Comparison of ENCODE assay signal across 22 cellular contexts in genomic region chr18:48163184-48164095, GRCh38.
DNase-seq lines count a peak whose midpoint lies in the region; ATAC-seq, FAIRE-seq and TF ChIP-seq lines count a peak whose summit lies in the region.
"Had no signal": no experiment of that assay in that cellular context is flagged by ENCODE, and none has a peak within 500 bp of the region (broad histone marks: within the 10 kb centered on the region; RNA-seq: fewer than 3 reads in every experiment).

No MANE protein-coding gene starts in this region.

- TF ChIP-seq POLR2A in HepG2 (IDR thresholded peaks at IDR 0.05; ENCODE audit: insufficient read depth in 1 of 2, low read depth in 2 of 2, low read length in 2 of 2) (no peak), right lobe of liver (IDR thresholded peaks at IDR 0.05) (no peak), H1 (IDR thresholded peaks at IDR 0.05; ENCODE audit: control extremely low read depth in 1 of 2, low read depth in 2 of 2, low read length in 2 of 2) (no peak), vagina (IDR thresholded peaks at IDR 0.05) (no peak)

- H3K9me3 Mint-ChIP-seq in neural progenitor cell = no peaks in the 10 kb centered on the region
- H3K9me3 Mint-ChIP-seq in activated CD4-positive, alpha-beta memory T cell treated with anti-CD3 and anti-CD28 coated beads, Interleukin-2, amount 10 ng/mL, durations not matched to agents 7 days and 5 days = no peaks in the 10 kb centered on the region
- H3K9me3 Mint-ChIP-seq: CD8-positive, alpha-beta T cell; natural killer cell had no signal

- no peak overlapping the region for H4K91ac ChIP-seq in H1 (replicated peaks; ENCODE audit: insufficient read length, low read length)

- 0 out of 2 replicates have a peak overlapping the region, but pooled peaks have one; percentile 19 for H2AK5ac ChIP-seq in H1 (ENCODE audit: low read depth, low read length)

- DNase-seq in HepG2 (ENCODE audit: low spot score) (no peak), right lobe of liver (no peak), H1 (ENCODE audit: low read depth in 1 of 2, low spot score in 2 of 2) (no peak), neural progenitor cell (ENCODE audit: low spot score) (no peak), vagina (ENCODE audit: extremely low spot score in 2 of 2) (no peak), dorsolateral prefrontal cortex (no peak)
- no peak for DNase-seq in activated CD4-positive, alpha-beta memory T cell treated with anti-CD3 and anti-CD28 coated beads, Interleukin-2, amount 10 ng/mL, durations not matched to agents 7 days and 5 days
- DNase-seq: activated CD4-positive, alpha-beta T cell treated with anti-CD3 and anti-CD28 coated beads, Interleukin-2, amount 50 U/mL, for 1 hour; activated CD8-positive, alpha-beta memory T cell treated with anti-CD3 and anti-CD28 coated beads, Interleukin-2, amount 50 U/mL, for 48 hours; activated gamma-delta T cell treated with Interleukin-2 at 50 U/mL for 16 hours; CD8-positive, alpha-beta T cell; DMS79; hippocampal formation; natural killer cell; NCI-H1694 treated with DMSO at 0.1 percent for 48 hours; NCI-H226 had no signal

- H3K79me2 ChIP-seq in HepG2 (ENCODE audit: insufficient read depth, low read length) (no peaks in the 10 kb centered on the region), H1 (ENCODE audit: control insufficient read depth in 1 of 2, insufficient read depth in 2 of 2, low read length in 2 of 2) (no peaks in the 10 kb centered on the region), neural progenitor cell (ENCODE audit: low read depth) (no peaks in the 10 kb centered on the region)

- H2AFZ ChIP-seq in HepG2 (ENCODE audit: low read length) = no peak overlapping the region
- no peak overlapping the region for H2AFZ ChIP-seq in H1 (ENCODE audit: low read length)
- H2AFZ ChIP-seq in neural progenitor cell (replicated peaks) = no peak overlapping the region

- H3K9ac ChIP-seq in HepG2 (ENCODE audit: insufficient read depth, low read depth, low read length) = no peak overlapping the region
- H3K9ac ChIP-seq in H1 (replicated peaks in 1 of 4; ENCODE audit: extremely low read depth in 1 of 4, low read depth in 3 of 4, low read length in 3 of 4) = no peak overlapping the region
- no peak overlapping the region for H3K9ac ChIP-seq in neural progenitor cell

- H4K5ac ChIP-seq in H1 (ENCODE audit: insufficient read length, low read depth, low read length) = no peak overlapping the region

- no peaks in the 10 kb centered on the region for H3K36me3 Mint-ChIP-seq in neural progenitor cell
- no peaks in the 10 kb centered on the region for H3K36me3 Mint-ChIP-seq in activated CD4-positive, alpha-beta memory T cell treated with anti-CD3 and anti-CD28 coated beads, Interleukin-2, amount 10 ng/mL, durations not matched to agents 7 days and 5 days (ENCODE audit: low read depth)
- H3K36me3 Mint-ChIP-seq: CD8-positive, alpha-beta T cell; natural killer cell had no signal

- no peaks in the 10 kb centered on the region for H4K20me1 ChIP-seq in HepG2 (ENCODE audit: insufficient read depth, low read length)
- no peaks in the 10 kb centered on the region for H4K20me1 ChIP-seq in H1 (replicated peaks in 1 of 2; ENCODE audit: control insufficient read depth in 1 of 2, insufficient read depth in 2 of 2, low read length in 2 of 2)
- H4K20me1 ChIP-seq in neural progenitor cell (ENCODE audit: low read depth) = no peaks in the 10 kb centered on the region

- TF ChIP-seq CTCF in HepG2 (CRISPR knock-in tag; IDR thresholded peaks at IDR 0.05) (no peak), right lobe of liver (IDR thresholded peaks at IDR 0.05) (no peak), H1 (IDR thresholded peaks at IDR 0.05; ENCODE audit: control extremely low read depth in 1 of 3, insufficient read depth in 1 of 3, low read depth in 1 of 3, low read length in 3 of 3) (no peak), neural progenitor cell (IDR thresholded peaks at IDR 0.05) (no peak), vagina (IDR thresholded peaks at IDR 0.05) (no peak), dorsolateral prefrontal cortex (IDR thresholded peaks at IDR 0.05 in 54 of 56, conservative IDR thresholded peaks at IDR 0.05 in 2 of 56; ENCODE audit: low read depth in 1 of 56, partially characterized antibody in 56 of 56) (no peak)

- no peak overlapping the region for H3K4ac ChIP-seq in H1 (replicated peaks; ENCODE audit: insufficient read length, low read depth, low read length)

- no peaks in the 10 kb centered on the region for H3K79me1 ChIP-seq in H1 (ENCODE audit: low read depth, low read length)

- CTCF ChIA-PET in HepG2 (lab: Yijun Ruan, JAX; ENCODE audit: low intra/inter-chr PET ratio, low total read pairs) = no interaction called here
- CTCF ChIA-PET in H1 (lab: Charles Lee; ENCODE audit: partially characterized antibody) = interaction anchor here (0.6 to 4.7 kb wide), 10 partner anchors 10 to 282 kb away, joined by 3 to 17 read pairs (median 3); no protein-coding TSS in a partner anchor
- CTCF ChIA-PET in activated CD4-positive, alpha-beta memory T cell treated with anti-CD3 and anti-CD28 coated beads, Interleukin-2, amount 10 ng/mL, durations not matched to agents 7 days and 5 days (lab: Charles Lee) = no interaction called here

- peaks cover 19% of the 10 kb centered on the region for H3K27me3 Mint-ChIP-seq in neural progenitor cell (ENCODE audit: insufficient read depth, low read depth)
- H3K27me3 Mint-ChIP-seq in activated CD4-positive, alpha-beta memory T cell treated with anti-CD3 and anti-CD28 coated beads, Interleukin-2, amount 10 ng/mL, durations not matched to agents 7 days and 5 days = peaks cover 46% of the 10 kb centered on the region

- H3K18ac ChIP-seq in H1 (ENCODE audit: extremely low read depth, low read length) = no peak overlapping the region; the same call in 1 of the 2 replicates

- peaks cover 79% of the 10 kb centered on the region for H3K4me1 ChIP-seq in HepG2 (ENCODE audit: insufficient read depth, low read length)
- H3K4me1 ChIP-seq in right lobe of liver = peaks cover 0 to 47% (median 18%) of the 10 kb centered on the region in 4 donors
- peaks cover 2 to 15% (median 7%) of the 10 kb centered on the region in 4 experiments for H3K4me1 ChIP-seq in H1 (replicated peaks in 1 of 4; ENCODE audit: control insufficient read depth in 3 of 4, insufficient read depth in 4 of 4, low read length in 3 of 4)
- peaks cover 41% of the 10 kb centered on the region for H3K4me1 ChIP-seq in neural progenitor cell
- H3K4me1 ChIP-seq in vagina = peaks cover 70% of the 10 kb centered on the region

- H3K9me3 ChIP-seq in HepG2 (ENCODE audit: low read length) (no peaks in the 10 kb centered on the region), right lobe of liver (no peaks in the 10 kb centered on the region), H1 (ENCODE audit: insufficient read depth in 2 of 2, low read depth in 1 of 2, low read length in 1 of 2) (no peaks in the 10 kb centered on the region), neural progenitor cell (ENCODE audit: low read depth) (no peaks in the 10 kb centered on the region), vagina (no peaks in the 10 kb centered on the region)
- H3K9me3 ChIP-seq: suprapubic skin had no signal

- no peak for FAIRE-seq in HepG2 (lab: Jason Lieb, UNC)
- no peak for FAIRE-seq in H1 (lab: Jason Lieb, UNC)
- FAIRE-seq: astrocyte, colon, endothelial cell of umbilical vein, islet of Langerhans had no signal

- H3F3A ChIP-seq in neural progenitor cell (ENCODE audit: low read depth) = peaks cover 16% of the 10 kb centered on the region

- H2BK5ac ChIP-seq in H1 (ENCODE audit: low read depth, low read length) = no peak overlapping the region

- H4K8ac ChIP-seq in H1 (ENCODE audit: extremely low read depth, insufficient read depth, low read length) = no peak overlapping the region

- TF ChIP-seq EP300 in HepG2 (IDR thresholded peaks at IDR 0.05; ENCODE audit: low read depth in 2 of 2, low read length in 2 of 2) = no peak
- no peak for TF ChIP-seq EP300 in HepG2 (CRISPR knock-in tag; IDR thresholded peaks at IDR 0.05; ENCODE audit: borderline replicate concordance)
- no peak for TF ChIP-seq EP300 in H1 (IDR thresholded peaks at IDR 0.05; ENCODE audit: borderline replicate concordance in 1 of 2, low read depth in 2 of 2, low read length in 2 of 2)

- BruUV-seq in HepG2 (replicated peaks; lab: Mats Ljungman, UMichigan) = no TSS peak

- H3K23me2 ChIP-seq in H1 (ENCODE audit: low read depth, low read length) = peaks cover 3% of the 10 kb centered on the region; the same call in 1 of the 2 replicates

- H3K36me3 ChIP-seq in HepG2 (replicated peaks in 1 of 2; ENCODE audit: control insufficient read depth in 1 of 2, insufficient read depth in 2 of 2, low read length in 2 of 2) = no peaks in the 10 kb centered on the region
- H3K36me3 ChIP-seq in right lobe of liver = no peaks in the 10 kb centered on the region
- no peaks in the 10 kb centered on the region for H3K36me3 ChIP-seq in H1 (ENCODE audit: control insufficient read depth in 2 of 4, insufficient read depth in 4 of 4, low read length in 3 of 4)
- no peaks in the 10 kb centered on the region for H3K36me3 ChIP-seq in neural progenitor cell
- no peaks in the 10 kb centered on the region for H3K36me3 ChIP-seq in vagina
- H3K36me3 ChIP-seq: suprapubic skin had no signal

- no peak overlapping the region for H3K23ac ChIP-seq in H1 (ENCODE audit: insufficient read length)

- peaks cover 0 to 22% of the 10 kb centered on the region in 2 experiments; a peak in 1 of 5 replicates for H3K27me3 ChIP-seq in HepG2 (ENCODE audit: control insufficient read depth in 1 of 2, insufficient read depth in 2 of 2, low read length in 2 of 2)
- no peaks in the 10 kb centered on the region for H3K27me3 ChIP-seq in right lobe of liver
- peaks cover 2 to 31% (median 19%) of the 10 kb centered on the region in 4 experiments for H3K27me3 ChIP-seq in H1 (replicated peaks in 1 of 4; ENCODE audit: control insufficient read depth in 3 of 4, extremely low read depth in 1 of 4, insufficient read depth in 3 of 4, low read length in 3 of 4)
- H3K27me3 ChIP-seq in neural progenitor cell = peaks cover 24% of the 10 kb centered on the region
- no peaks in the 10 kb centered on the region for H3K27me3 ChIP-seq in vagina
- no peaks in the 10 kb centered on the region for H3K27me3 ChIP-seq in dorsolateral prefrontal cortex
- H3K27me3 ChIP-seq: suprapubic skin had no signal

- ATAC-seq in HepG2 (no peak), right lobe of liver (no peak), GM19035 (IDR thresholded peaks at IDR 0.05; ENCODE audit: unreplicated experiment) (no peak)
- ATAC-seq: CD8-positive, alpha-beta T cell; natural killer cell had no signal

- H3K4me3 Mint-ChIP-seq in neural progenitor cell = peak overlapping the region; percentile 72
- H3K4me3 Mint-ChIP-seq in activated CD4-positive, alpha-beta memory T cell treated with anti-CD3 and anti-CD28 coated beads, Interleukin-2, amount 10 ng/mL, durations not matched to agents 7 days and 5 days = no peak overlapping the region

- TF ChIP-seq RAD21 in HepG2 (CRISPR knock-in tag; IDR thresholded peaks at IDR 0.05) (no peak), H1 (IDR thresholded peaks at IDR 0.05 in 1 of 2, conservative IDR thresholded peaks at IDR 0.05 in 1 of 2; ENCODE audit: low read depth in 2 of 2, low read length in 2 of 2) (no peak)

- no peak overlapping the region for H2BK12ac ChIP-seq in H1 (ENCODE audit: low read depth, low read length)

- no peak overlapping the region; the same call in 1 of the 2 replicates for H3K4me2 ChIP-seq in HepG2 (ENCODE audit: low read depth, low read length)
- no peak overlapping the region for H3K4me2 ChIP-seq in H1 (ENCODE audit: insufficient read depth in 1 of 2, low read depth in 2 of 2, low read length in 2 of 2)
- H3K4me2 ChIP-seq in neural progenitor cell = peak overlapping the region; percentile 37

- 0 out of 6 replicates have a peak overlapping the region, but pooled peaks of 1 of the 3 experiments have one; percentile 1 for H3K4me3 ChIP-seq in HepG2 (replicated peaks in 1 of 3; ENCODE audit: insufficient read depth in 1 of 3, low read depth in 2 of 3, low read length in 3 of 3)
- no peak overlapping the region for H3K4me3 ChIP-seq in right lobe of liver
- H3K4me3 ChIP-seq in H1 (ENCODE audit: extremely low read depth in 1 of 4, insufficient read depth in 2 of 4, low read depth in 3 of 4, low read length in 4 of 4) = no peak overlapping the region
- H3K4me3 ChIP-seq in neural progenitor cell = no peak overlapping the region
- no peak overlapping the region for H3K4me3 ChIP-seq in vagina
- no peak overlapping the region for H3K4me3 ChIP-seq in dorsolateral prefrontal cortex
- H3K4me3 ChIP-seq: suprapubic skin had no signal

- H3K56ac ChIP-seq in H1 (replicated peaks; ENCODE audit: insufficient read length, low read depth, low read length) = no peak overlapping the region

- H3K14ac ChIP-seq in H1 (ENCODE audit: insufficient read length) = no peak overlapping the region

- POLR2A ChIA-PET in HepG2 (lab: Yijun Ruan, JAX) = interaction anchor here (3.0 kb wide), 1 partner anchor 10 kb away, joined by 9 read pairs; no protein-coding TSS in a partner anchor
- POLR2A ChIA-PET in H1 (lab: Charles Lee; ENCODE audit: partially characterized antibody) = interaction anchor here (1.0 to 1.5 kb wide), 2 partner anchors 9 to 116 kb away, joined by 3 read pairs; no protein-coding TSS in a partner anchor
- POLR2A ChIA-PET in activated CD4-positive, alpha-beta memory T cell treated with anti-CD3 and anti-CD28 coated beads, Interleukin-2, amount 10 ng/mL, durations not matched to agents 7 days and 5 days (lab: Charles Lee) = no interaction called here

- peaks cover 58% of the 10 kb centered on the region for H3K4me1 Mint-ChIP-seq in neural progenitor cell
- peaks cover 33% of the 10 kb centered on the region for H3K4me1 Mint-ChIP-seq in activated CD4-positive, alpha-beta memory T cell treated with anti-CD3 and anti-CD28 coated beads, Interleukin-2, amount 10 ng/mL, durations not matched to agents 7 days and 5 days

- H3K27ac Mint-ChIP-seq in neural progenitor cell = peak overlapping the region; percentile 53
- no peak overlapping the region for H3K27ac Mint-ChIP-seq in activated CD4-positive, alpha-beta memory T cell treated with anti-CD3 and anti-CD28 coated beads, Interleukin-2, amount 10 ng/mL, durations not matched to agents 7 days and 5 days
- H3K27ac Mint-ChIP-seq: CD8-positive, alpha-beta T cell had no signal

- no peak overlapping the region for H2BK120ac ChIP-seq in H1 (replicated peaks; ENCODE audit: low read depth, low read length)

- WGBS in HepG2 (ENCODE audit: low lambda C conversion rate) = 3% methylated on average over 3 of the region's 4 CpGs
- WGBS in right lobe of liver (ENCODE audit: insufficient coverage, low coverage, low lambda C conversion rate, missing lambda C conversion rate) = 53% methylated on average over 2 of the region's 4 CpGs
- WGBS in H1 (ENCODE audit: extremely low coverage in 1 of 2, insufficient coverage in 1 of 2, insufficient read length in 1 of 2, insufficient replicate concordance in 2 of 2, low coverage in 1 of 2, low lambda C conversion rate in 2 of 2, missing lambda C conversion rate in 1 of 2), 2 experiments = 87% methylated on average over 4 of the region's 4 CpGs; no CpG with 5 or more reads in 1 of the 2 experiments

- no peak overlapping the region for H2BK20ac ChIP-seq in H1 (ENCODE audit: low read length)

- no peak overlapping the region for H2BK15ac ChIP-seq in H1 (ENCODE audit: low read length)

- intact Hi-C loops in HepG2 (cut with micrococcal nuclease; ENCODE audit: unreplicated experiment) = no loop called here
- intact Hi-C loops in right lobe of liver (cut with DNase I) = no loop called here
- intact Hi-C loops in vagina (cut with DNase I) = no loop called here
- intact Hi-C loops in dorsolateral prefrontal cortex (cut with DNase I) = no loop called here

- in situ Hi-C loops in HepG2 (cut with HindIII; ENCODE audit: extremely low pct_ligation_motif_present, low pct_unique_long_range_greater_than_20kb) = no loop called here

- H3K27ac ChIP-seq in HepG2 (ENCODE audit: extremely low read length, insufficient read depth, low read length) (no peak overlapping the region), right lobe of liver (no peak overlapping the region), H1 (ENCODE audit: low read depth, low read length) (no peak overlapping the region), neural progenitor cell (no peak overlapping the region), vagina (peak overlapping the region; percentile 96), dorsolateral prefrontal cortex (peak overlapping the region in 17 of 59 donors; percentile 8 to 87 (median 71))
